Comparison of ENCODE assay signal across 28 cellular contexts in genomic region chr13:46817081-46817480, GRCh38. TPM values are rescaled to one million over a fixed set of nuclear protein-coding genes. Genes with fewer than 3 reads are reported as not detected.
A peak's percentile ranks its signal among the peaks of the same experiment; 100 is the strongest.
DNase-seq lines count a peak whose midpoint lies in the region; ATAC-seq and TF ChIP-seq lines count a peak whose summit lies in the region.
"Had no signal": no experiment of that assay in that cellular context is flagged by ENCODE, and none has a peak within 500 bp of the region (broad histone marks: within the 10 kb centered on the region; RNA-seq: fewer than 3 reads in every experiment).

No MANE protein-coding gene starts in this region.

- no peaks in the 10 kb centered on the region for H3K27me3 Mint-ChIP-seq in GM23338 (ENCODE audit: insufficient read depth, low read depth, poor library complexity)
- H3K27me3 Mint-ChIP-seq: type B pancreatic cell had no signal

- no peak overlapping the region for H3K27ac Mint-ChIP-seq in GM23338
- H3K27ac Mint-ChIP-seq: activated CD8-positive, alpha-beta T cell treated with anti-CD3 and anti-CD28 coated beads, Interleukin-2, amount 10 ng/mL, durations not matched to agents 7 days and 5 days; IgD-negative memory B cell; natural killer cell treated with Interleukin-12 subunit alpha and Interleukin-12 subunit beta and Interleukin-15 and Interleukin-18, amount 100 ng/mL, for 72 hours; stimulated activated naive B cell treated with anti-CD40 and anti-IgM and Interleukin-4, amounts not matched to agents 10 μg/mL and 1 μg/mL and 100 μg/mL, for 72 hours; T-helper 2 cell treated with Interferon-gamma antibody and Interleukin-4, amounts not matched to agents 5 μg/mL and 100 μg/mL, for 36 hours; type B pancreatic cell had no signal

- TF ChIP-seq CTCF in GM23338 (conservative IDR thresholded peaks at IDR 0.05; ENCODE audit: low read depth in 2 of 2) = no peak

- H3K27ac ChIP-seq in GM23338 (ENCODE audit: low read depth) = no peak overlapping the region
- H3K27ac ChIP-seq: lower lobe of right lung had no signal

- H3K36me3 ChIP-seq in GM23338 (ENCODE audit: insufficient read depth) = no peaks in the 10 kb centered on the region
- H3K36me3 ChIP-seq: lower lobe of right lung had no signal

- H3K4me1 Mint-ChIP-seq in GM23338 = peaks cover 6% of the 10 kb centered on the region
- H3K4me1 Mint-ChIP-seq: stimulated activated naive B cell treated with anti-CD40 and anti-IgM and Interleukin-4, amounts not matched to agents 10 μg/mL and 1 μg/mL and 100 μg/mL, for 72 hours had no signal

- H3K9me2 ChIP-seq in GM23338 (ENCODE audit: insufficient read depth) = no peaks in the 10 kb centered on the region

- ATAC-seq in GM23338 = peak; percentile 32; the same call in 2 of the 3 replicates
- ATAC-seq in HG02763 (IDR thresholded peaks at IDR 0.05; ENCODE audit: unreplicated experiment) = no peak
- no peak for ATAC-seq in HG03432 (IDR thresholded peaks at IDR 0.05; ENCODE audit: unreplicated experiment)
- ATAC-seq in HG02970 (IDR thresholded peaks at IDR 0.05; ENCODE audit: low FRiP score, unreplicated experiment) = no peak
- ATAC-seq: activated CD8-positive, alpha-beta T cell treated with anti-CD3 and anti-CD28 coated beads, Interleukin-2, amount 10 ng/mL, durations not matched to agents 7 days and 5 days; lower lobe of right lung; mucosa of descending colon; natural killer cell treated with Interleukin-12 subunit alpha and Interleukin-12 subunit beta and Interleukin-15 and Interleukin-18, amount 100 ng/mL, for 72 hours; Panc1; stimulated activated naive B cell treated with anti-CD40 and anti-IgM and Interleukin-4, amounts not matched to agents 10 μg/mL and 1 μg/mL and 100 μg/mL, for 72 hours had no signal

- H3K79me2 ChIP-seq in GM23338 (replicated peaks; ENCODE audit: insufficient read depth) = no peaks in the 10 kb centered on the region

- H3F3A ChIP-seq in GM23338 (replicated peaks; ENCODE audit: low read depth) = no peaks in the 10 kb centered on the region

- no peak overlapping the region for H3K4me3 Mint-ChIP-seq in GM23338
- H3K4me3 Mint-ChIP-seq: activated CD8-positive, alpha-beta T cell treated with anti-CD3 and anti-CD28 coated beads, Interleukin-2, amount 10 ng/mL, durations not matched to agents 7 days and 5 days; IgD-negative memory B cell; natural killer cell treated with Interleukin-12 subunit alpha and Interleukin-12 subunit beta and Interleukin-15 and Interleukin-18, amount 100 ng/mL, for 72 hours; stimulated activated naive B cell treated with anti-CD40 and anti-IgM and Interleukin-4, amounts not matched to agents 10 μg/mL and 1 μg/mL and 100 μg/mL, for 72 hours; T-helper 2 cell treated with Interferon-gamma antibody and Interleukin-4, amounts not matched to agents 5 μg/mL and 100 μg/mL, for 36 hours; type B pancreatic cell had no signal

- H3K4me2 ChIP-seq in GM23338 = no peak overlapping the region

- H3K36me3 Mint-ChIP-seq in GM23338 (ENCODE audit: low read depth) = no peaks in the 10 kb centered on the region; the same call in 2 of the 3 replicates
- H3K36me3 Mint-ChIP-seq: type B pancreatic cell had no signal

- H4K20me1 ChIP-seq in GM23338 (replicated peaks; ENCODE audit: insufficient read depth) = no peaks in the 10 kb centered on the region

- peak overlapping the region; percentile 4; the same call in 1 of the 2 replicates for H2AFZ ChIP-seq in GM23338

- no peaks in the 10 kb centered on the region for H3K27me3 ChIP-seq in GM23338 (ENCODE audit: insufficient read depth)

- no peak overlapping the region for H3K4me3 ChIP-seq in GM23338
- H3K4me3 ChIP-seq: lower lobe of right lung, mucosa of descending colon had no signal

- peaks cover 17% of the 10 kb centered on the region for H3K9me3 Mint-ChIP-seq in GM23338

- DNase-seq in GM23338 (ENCODE audit: low spot score) (peak; percentile 31), OCI-M1 (lab: John Stamatoyannopoulos, UW) (peak; percentile 49), dermis blood vessel endothelial cell (peak; percentile 34), kidney tubule cell (ENCODE audit: low spot score) (peak; percentile 9), D341Med (ENCODE audit: low spot score) (no peak)
- DNase-seq: activated CD4-positive, alpha-beta T cell treated with anti-CD3 and anti-CD28 coated beads for 4 hours; activated CD8-positive, alpha-beta T cell treated with anti-CD3 and anti-CD28 coated beads, Interleukin-2, amount 10 ng/mL, durations not matched to agents 7 days and 5 days; activated naive CD4-positive, alpha-beta T cell treated with anti-CD3 and anti-CD28 coated beads, Interleukin-2, amount 50 U/mL, for 16 hours; amniotic stem cell; effector CD8-positive, alpha-beta T cell; EL; GOT3; lower lobe of right lung; mucosa of descending colon; NCI-H1105 treated with DMSO at 0.1 percent for 48 hours; NCI-H2029 treated with DMSO at 0.1 percent for 48 hours; NCI-H526 treated with DMSO at 0.1 percent for 48 hours; NK-92 treated with Interleukin-12 subunit alpha and Interleukin-12 subunit beta, amount 100 ng/mL, for 24 hours; SHP77; stimulated activated naive B cell treated with anti-CD40 and anti-IgM and Interleukin-4, amounts not matched to agents 10 μg/mL and 1 μg/mL and 100 μg/mL, for 72 hours had no signal

- H3K4me1 ChIP-seq in GM23338 (ENCODE audit: insufficient read depth) = no peaks in the 10 kb centered on the region
- H3K4me1 ChIP-seq: lower lobe of right lung had no signal

TF ChIP-seq in GM23338, 12 proteins besides CTCF, POLR2A, EP300 and RAD21 (continues in another document):
- TF ChIP-seq NANOG (IDR thresholded peaks at IDR 0.05; ENCODE audit: borderline replicate concordance) = no peak
- no peak for TF ChIP-seq EZH2 (IDR thresholded peaks at IDR 0.05; ENCODE audit: low read depth, unreplicated experiment)
- no peak for TF ChIP-seq STAT1 (IDR thresholded peaks at IDR 0.05; ENCODE audit: unreplicated experiment)
- no peak for TF ChIP-seq ZNF114 (CRISPR knock-in tag; IDR thresholded peaks at IDR 0.05)
- no peak for TF ChIP-seq REST (IDR thresholded peaks at IDR 0.05; ENCODE audit: unreplicated experiment)
- TF ChIP-seq ZNF331 (CRISPR knock-in tag; IDR thresholded peaks at IDR 0.05; ENCODE audit: low read depth) = no peak

RNA-seq across cellular contexts. Expression of gene ESD, which starts 20.1 kb away (rescaled TPM):
- 61.0 and 76.1 TPM in 2 replicates for total RNA-seq in GM23338 (2014; rRNA removed; shearing (Covaris generic))
- polyA plus RNA-seq in GM23338 (2016; fragmentation: Nextera tagmentation; extraction: Ambion mirVana) = 106 and 123 TPM in 2 replicates
- total RNA-seq in dermis blood vessel endothelial cell = 89.7 and 94.1 TPM in 2 replicates
